1 cellular context compared by ENCODE assay signal in genomic region chr18:75896865-75897264, GRCh38.
TF ChIP-seq lines count a peak whose summit lies in the region.

No MANE protein-coding gene starts in this region.

TF ChIP-seq in GM23338, 12 proteins besides CTCF, POLR2A, EP300 and RAD21 (continued from another document):
- TF ChIP-seq, protein P1, sequence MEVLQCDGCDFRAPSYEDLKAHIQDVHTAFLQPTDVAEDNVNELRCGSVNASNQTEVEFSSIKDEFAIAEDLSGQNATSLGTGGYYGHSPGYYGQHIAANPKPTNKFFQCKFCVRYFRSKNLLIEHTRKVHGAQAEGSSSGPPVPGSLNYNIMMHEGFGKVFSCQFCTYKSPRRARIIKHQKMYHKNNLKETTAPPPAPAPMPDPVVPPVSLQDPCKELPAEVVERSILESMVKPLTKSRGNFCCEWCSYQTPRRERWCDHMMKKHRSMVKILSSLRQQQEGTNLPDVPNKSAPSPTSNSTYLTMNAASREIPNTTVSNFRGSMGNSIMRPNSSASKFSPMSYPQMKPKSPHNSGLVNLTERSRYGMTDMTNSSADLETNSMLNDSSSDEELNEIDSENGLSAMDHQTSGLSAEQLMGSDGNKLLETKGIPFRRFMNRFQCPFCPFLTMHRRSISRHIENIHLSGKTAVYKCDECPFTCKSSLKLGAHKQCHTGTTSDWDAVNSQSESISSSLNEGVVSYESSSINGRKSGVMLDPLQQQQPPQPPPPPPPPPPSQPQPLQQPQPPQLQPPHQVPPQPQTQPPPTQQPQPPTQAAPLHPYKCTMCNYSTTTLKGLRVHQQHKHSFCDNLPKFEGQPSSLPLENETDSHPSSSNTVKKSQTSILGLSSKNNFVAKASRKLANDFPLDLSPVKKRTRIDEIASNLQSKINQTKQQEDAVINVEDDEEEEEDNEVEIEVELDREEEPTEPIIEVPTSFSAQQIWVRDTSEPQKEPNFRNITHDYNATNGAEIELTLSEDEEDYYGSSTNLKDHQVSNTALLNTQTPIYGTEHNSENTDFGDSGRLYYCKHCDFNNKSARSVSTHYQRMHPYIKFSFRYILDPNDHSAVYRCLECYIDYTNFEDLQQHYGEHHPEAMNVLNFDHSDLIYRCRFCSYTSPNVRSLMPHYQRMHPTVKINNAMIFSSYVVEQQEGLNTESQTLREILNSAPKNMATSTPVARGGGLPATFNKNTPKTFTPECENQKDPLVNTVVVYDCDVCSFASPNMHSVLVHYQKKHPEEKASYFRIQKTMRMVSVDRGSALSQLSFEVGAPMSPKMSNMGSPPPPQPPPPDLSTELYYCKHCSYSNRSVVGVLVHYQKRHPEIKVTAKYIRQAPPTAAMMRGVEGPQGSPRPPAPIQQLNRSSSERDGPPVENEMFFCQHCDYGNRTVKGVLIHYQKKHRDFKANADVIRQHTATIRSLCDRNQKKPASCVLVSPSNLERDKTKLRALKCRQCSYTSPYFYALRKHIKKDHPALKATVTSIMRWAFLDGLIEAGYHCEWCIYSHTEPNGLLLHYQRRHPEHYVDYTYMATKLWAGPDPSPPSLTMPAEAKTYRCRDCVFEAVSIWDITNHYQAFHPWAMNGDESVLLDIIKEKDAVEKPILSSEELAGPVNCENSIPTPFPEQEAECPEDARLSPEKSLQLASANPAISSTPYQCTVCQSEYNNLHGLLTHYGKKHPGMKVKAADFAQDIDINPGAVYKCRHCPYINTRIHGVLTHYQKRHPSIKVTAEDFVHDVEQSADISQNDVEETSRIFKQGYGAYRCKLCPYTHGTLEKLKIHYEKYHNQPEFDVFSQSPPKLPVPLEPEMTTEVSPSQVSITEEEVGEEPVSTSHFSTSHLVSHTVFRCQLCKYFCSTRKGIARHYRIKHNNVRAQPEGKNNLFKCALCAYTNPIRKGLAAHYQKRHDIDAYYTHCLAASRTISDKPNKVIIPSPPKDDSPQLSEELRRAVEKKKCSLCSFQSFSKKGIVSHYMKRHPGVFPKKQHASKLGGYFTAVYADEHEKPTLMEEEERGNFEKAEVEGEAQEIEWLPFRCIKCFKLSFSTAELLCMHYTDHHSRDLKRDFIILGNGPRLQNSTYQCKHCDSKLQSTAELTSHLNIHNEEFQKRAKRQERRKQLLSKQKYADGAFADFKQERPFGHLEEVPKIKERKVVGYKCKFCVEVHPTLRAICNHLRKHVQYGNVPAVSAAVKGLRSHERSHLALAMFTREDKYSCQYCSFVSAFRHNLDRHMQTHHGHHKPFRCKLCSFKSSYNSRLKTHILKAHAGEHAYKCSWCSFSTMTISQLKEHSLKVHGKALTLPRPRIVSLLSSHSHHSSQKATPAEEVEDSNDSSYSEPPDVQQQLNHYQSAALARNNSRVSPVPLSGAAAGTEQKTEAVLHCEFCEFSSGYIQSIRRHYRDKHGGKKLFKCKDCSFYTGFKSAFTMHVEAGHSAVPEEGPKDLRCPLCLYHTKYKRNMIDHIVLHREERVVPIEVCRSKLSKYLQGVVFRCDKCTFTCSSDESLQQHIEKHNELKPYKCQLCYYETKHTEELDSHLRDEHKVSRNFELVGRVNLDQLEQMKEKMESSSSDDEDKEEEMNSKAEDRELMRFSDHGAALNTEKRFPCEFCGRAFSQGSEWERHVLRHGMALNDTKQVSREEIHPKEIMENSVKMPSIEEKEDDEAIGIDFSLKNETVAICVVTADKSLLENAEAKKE (CRISPR knock-in tag; IDR thresholded peaks at IDR 0.05) = no peak
- no peak for TF ChIP-seq ZNF114 (CRISPR knock-in tag; IDR thresholded peaks at IDR 0.05)
- no peak for TF ChIP-seq POLR2AphosphoS5 (IDR thresholded peaks at IDR 0.05; ENCODE audit: low read depth)
- no peak for TF ChIP-seq EZH2 (IDR thresholded peaks at IDR 0.05; ENCODE audit: low read depth, unreplicated experiment)
- no peak for TF ChIP-seq STAT1 (IDR thresholded peaks at IDR 0.05; ENCODE audit: unreplicated experiment)
